Comparison of ENCODE assay signal across 20 cellular contexts in the genomic region with DNA sequence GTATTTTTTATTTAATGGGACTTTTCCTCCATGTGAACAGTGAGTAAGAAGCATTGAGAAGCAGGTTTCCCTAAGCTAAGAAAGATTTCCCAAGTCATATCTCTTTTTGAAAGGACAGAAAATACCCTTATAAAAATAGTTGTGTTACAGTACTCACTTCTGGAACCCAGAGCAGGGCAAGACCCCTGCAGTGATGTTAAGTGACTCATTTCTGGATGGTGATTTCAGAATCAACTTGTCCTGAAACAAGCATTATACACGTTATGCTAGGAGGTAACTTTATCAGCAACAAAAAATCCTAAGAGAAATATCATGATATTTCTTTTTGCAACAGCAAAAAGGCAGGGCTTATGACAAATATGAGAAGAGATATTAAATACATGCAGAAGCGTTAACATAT.
DNase-seq lines count a peak whose midpoint lies in the region; ATAC-seq and TF ChIP-seq lines count a peak whose summit lies in the region.
"Had no signal": no experiment of that assay in that cellular context is flagged by ENCODE, and none has a peak within 500 bp of the region (broad histone marks: within the 10 kb centered on the region; RNA-seq: fewer than 3 reads in every experiment).

No MANE protein-coding gene starts in this region.

- POLR2A ChIA-PET in activated CD8-positive, alpha-beta T cell treated with anti-CD3 and anti-CD28 coated beads, Interleukin-2, amount 10 ng/mL, durations not matched to agents 7 days and 5 days (lab: Charles Lee) = no interaction called here

- no peaks in the 10 kb centered on the region for H3K79me2 ChIP-seq in OCI-LY3 (ENCODE audit: low read length)

- H4K20me1 ChIP-seq in OCI-LY3 (ENCODE audit: insufficient read depth, low read length) = no peaks in the 10 kb centered on the region

- H3K27me3 ChIP-seq in OCI-LY3 (ENCODE audit: low read depth, low read length) = no peaks in the 10 kb centered on the region
- H3K27me3 ChIP-seq: cardiac muscle cell, left lung had no signal

- H3K36me3 ChIP-seq in OCI-LY3 (replicated peaks; ENCODE audit: low read depth, low read length) = no peaks in the 10 kb centered on the region
- H3K36me3 ChIP-seq: cardiac muscle cell, left lung, prostate gland had no signal

- H3K27ac ChIP-seq in OCI-LY3 (ENCODE audit: low read length) = peak overlapping the region; percentile 18; the same call in 1 of the 2 replicates
- H3K27ac ChIP-seq: cardiac muscle cell, left lung, prostate gland had no signal

- no peak for DNase-seq in activated CD8-positive, alpha-beta memory T cell treated with anti-CD3 and anti-CD28 coated beads, Interleukin-2, amount 10 ng/mL, durations not matched to agents 7 days and 5 days
- no peak for DNase-seq in activated CD8-positive, alpha-beta T cell treated with anti-CD3 and anti-CD28 coated beads, Interleukin-2, amount 10 ng/mL, durations not matched to agents 7 days and 5 days
- no peak for DNase-seq in immature natural killer cell
- DNase-seq: activated CD4-positive, alpha-beta T cell treated with anti-CD3 and anti-CD28 coated beads for 1 hour; activated naive CD8-positive, alpha-beta T cell treated with anti-CD3 and anti-CD28 coated beads, Interleukin-2, amount 10 ng/mL, durations not matched to agents 7 days and 5 days; AML-193; effector memory CD4-positive, alpha-beta T cell; H9; left lung; naive thymus-derived CD4-positive, alpha-beta T cell; NCI-H187; NCI-H524 treated with DMSO at 0.1 percent for 48 hours; T-cell had no signal

- no peak overlapping the region for H3K27ac Mint-ChIP-seq in activated CD8-positive, alpha-beta memory T cell treated with anti-CD3 and anti-CD28 coated beads, Interleukin-2, amount 10 ng/mL, durations not matched to agents 7 days and 5 days
- no peak overlapping the region for H3K27ac Mint-ChIP-seq in activated CD8-positive, alpha-beta T cell treated with anti-CD3 and anti-CD28 coated beads, Interleukin-2, amount 10 ng/mL, durations not matched to agents 7 days and 5 days
- H3K27ac Mint-ChIP-seq in immature natural killer cell = no peak overlapping the region
- H3K27ac Mint-ChIP-seq: activated naive CD8-positive, alpha-beta T cell treated with anti-CD3 and anti-CD28 coated beads, Interleukin-2, amount 10 ng/mL, durations not matched to agents 7 days and 5 days; H9; naive thymus-derived CD4-positive, alpha-beta T cell; T-cell had no signal

- H3K4me2 ChIP-seq in OCI-LY3 (ENCODE audit: low read length) = peak overlapping the region; percentile 54

- H2AFZ ChIP-seq in OCI-LY3 (ENCODE audit: low read depth, low read length) = no peak overlapping the region

- peaks cover 15% of the 10 kb centered on the region for H3K4me1 ChIP-seq in OCI-LY3 (ENCODE audit: low read length)
- H3K4me1 ChIP-seq: left lung, prostate gland had no signal

- peak overlapping the region; percentile 24; the same call in 1 of the 2 replicates for H3K4me3 ChIP-seq in OCI-LY3 (ENCODE audit: low read length)
- H3K4me3 ChIP-seq: cardiac muscle cell, left lung, prostate gland had no signal

- H3K4me3 Mint-ChIP-seq in activated CD8-positive, alpha-beta memory T cell treated with anti-CD3 and anti-CD28 coated beads, Interleukin-2, amount 10 ng/mL, durations not matched to agents 7 days and 5 days = no peak overlapping the region
- H3K4me3 Mint-ChIP-seq in activated CD8-positive, alpha-beta T cell treated with anti-CD3 and anti-CD28 coated beads, Interleukin-2, amount 10 ng/mL, durations not matched to agents 7 days and 5 days = no peak overlapping the region
- no peak overlapping the region for H3K4me3 Mint-ChIP-seq in immature natural killer cell
- H3K4me3 Mint-ChIP-seq: activated naive CD8-positive, alpha-beta T cell treated with anti-CD3 and anti-CD28 coated beads, Interleukin-2, amount 10 ng/mL, durations not matched to agents 7 days and 5 days; H9; naive thymus-derived CD4-positive, alpha-beta T cell; T-cell had no signal

- ATAC-seq in GM18517 (IDR thresholded peaks at IDR 0.05; ENCODE audit: unreplicated experiment) (peak; percentile 72), GM21390 (IDR thresholded peaks at IDR 0.05; ENCODE audit: unreplicated experiment) (peak; percentile 71), HG02938 (IDR thresholded peaks at IDR 0.05; ENCODE audit: unreplicated experiment) (peak; percentile 65), HG02973 (IDR thresholded peaks at IDR 0.05; ENCODE audit: unreplicated experiment) (no peak)
- no peak for ATAC-seq in activated CD8-positive, alpha-beta memory T cell treated with anti-CD3 and anti-CD28 coated beads, Interleukin-2, amount 10 ng/mL, durations not matched to agents 7 days and 5 days
- ATAC-seq in activated CD8-positive, alpha-beta T cell treated with anti-CD3 and anti-CD28 coated beads, Interleukin-2, amount 10 ng/mL, durations not matched to agents 7 days and 5 days = no peak
- ATAC-seq: left lung; naive thymus-derived CD4-positive, alpha-beta T cell; T-cell had no signal

- no peak for TF ChIP-seq CTCF in OCI-LY3 (IDR thresholded peaks at IDR 0.05; ENCODE audit: low read depth, low read length)

- H3K9ac ChIP-seq in OCI-LY3 (ENCODE audit: low read length) = 0 out of 2 replicates have a peak overlapping the region, but pooled peaks have one; percentile 3

- H3K27me3 Mint-ChIP-seq in activated CD8-positive, alpha-beta memory T cell treated with anti-CD3 and anti-CD28 coated beads, Interleukin-2, amount 10 ng/mL, durations not matched to agents 7 days and 5 days = no peaks in the 10 kb centered on the region
- H3K27me3 Mint-ChIP-seq in activated CD8-positive, alpha-beta T cell treated with anti-CD3 and anti-CD28 coated beads, Interleukin-2, amount 10 ng/mL, durations not matched to agents 7 days and 5 days (ENCODE audit: low read depth) = no peaks in the 10 kb centered on the region
- H3K27me3 Mint-ChIP-seq in immature natural killer cell (ENCODE audit: low read depth in 3 of 3) = no peaks in the 10 kb centered on the region
- H3K27me3 Mint-ChIP-seq: activated naive CD8-positive, alpha-beta T cell treated with anti-CD3 and anti-CD28 coated beads, Interleukin-2, amount 10 ng/mL, durations not matched to agents 7 days and 5 days; naive thymus-derived CD4-positive, alpha-beta T cell; T-cell had no signal

- H3K9me3 Mint-ChIP-seq in activated CD8-positive, alpha-beta memory T cell treated with anti-CD3 and anti-CD28 coated beads, Interleukin-2, amount 10 ng/mL, durations not matched to agents 7 days and 5 days (ENCODE audit: low read depth) = peaks cover 1% of the 10 kb centered on the region
- H3K9me3 Mint-ChIP-seq in activated CD8-positive, alpha-beta T cell treated with anti-CD3 and anti-CD28 coated beads, Interleukin-2, amount 10 ng/mL, durations not matched to agents 7 days and 5 days (ENCODE audit: insufficient read depth) = peaks cover 5% of the 10 kb centered on the region
- H3K9me3 Mint-ChIP-seq in immature natural killer cell = peaks cover 10 to 64% (median 23%) of the 10 kb centered on the region in 6 donors
- H3K9me3 Mint-ChIP-seq: H9 had no signal

- no peaks in the 10 kb centered on the region for H3K36me3 Mint-ChIP-seq in activated CD8-positive, alpha-beta memory T cell treated with anti-CD3 and anti-CD28 coated beads, Interleukin-2, amount 10 ng/mL, durations not matched to agents 7 days and 5 days
- no peaks in the 10 kb centered on the region for H3K36me3 Mint-ChIP-seq in activated CD8-positive, alpha-beta T cell treated with anti-CD3 and anti-CD28 coated beads, Interleukin-2, amount 10 ng/mL, durations not matched to agents 7 days and 5 days (ENCODE audit: low read depth)
- H3K36me3 Mint-ChIP-seq in immature natural killer cell = no peaks in the 10 kb centered on the region
- H3K36me3 Mint-ChIP-seq: activated naive CD8-positive, alpha-beta T cell treated with anti-CD3 and anti-CD28 coated beads, Interleukin-2, amount 10 ng/mL, durations not matched to agents 7 days and 5 days; naive thymus-derived CD4-positive, alpha-beta T cell; T-cell had no signal

- no peaks in the 10 kb centered on the region for H3K4me1 Mint-ChIP-seq in activated CD8-positive, alpha-beta memory T cell treated with anti-CD3 and anti-CD28 coated beads, Interleukin-2, amount 10 ng/mL, durations not matched to agents 7 days and 5 days
- H3K4me1 Mint-ChIP-seq in activated CD8-positive, alpha-beta T cell treated with anti-CD3 and anti-CD28 coated beads, Interleukin-2, amount 10 ng/mL, durations not matched to agents 7 days and 5 days (ENCODE audit: low read depth) = no peaks in the 10 kb centered on the region
- no peaks in the 10 kb centered on the region for H3K4me1 Mint-ChIP-seq in immature natural killer cell
- H3K4me1 Mint-ChIP-seq: activated naive CD8-positive, alpha-beta T cell treated with anti-CD3 and anti-CD28 coated beads, Interleukin-2, amount 10 ng/mL, durations not matched to agents 7 days and 5 days; naive thymus-derived CD4-positive, alpha-beta T cell; T-cell had no signal

- H3K9me3 ChIP-seq in OCI-LY3 (ENCODE audit: insufficient read depth, low read length) = no peaks in the 10 kb centered on the region
- H3K9me3 ChIP-seq: left lung, prostate gland had no signal

- CTCF ChIA-PET in activated CD8-positive, alpha-beta memory T cell treated with anti-CD3 and anti-CD28 coated beads, Interleukin-2, amount 10 ng/mL, durations not matched to agents 7 days and 5 days (lab: Charles Lee) = no interaction called here
- CTCF ChIA-PET in activated CD8-positive, alpha-beta T cell treated with anti-CD3 and anti-CD28 coated beads, Interleukin-2, amount 10 ng/mL, durations not matched to agents 7 days and 5 days (lab: Charles Lee) = no interaction called here

Comparison
In these comparisons a context has a peak if more than half of its experiments do, and no peak if none do; other contexts are left out.
1. ATAC-seq: peak in GM18517 (single experiment), GM21390 (single experiment) and HG02938 (single experiment); none in activated CD8-positive, alpha-beta memory T cell treated with anti-CD3 and anti-CD28 coated beads, Interleukin-2, amount 10 ng/mL, durations not matched to agents 7 days and 5 days (single experiment), activated CD8-positive, alpha-beta T cell treated with anti-CD3 and anti-CD28 coated beads, Interleukin-2, amount 10 ng/mL, durations not matched to agents 7 days and 5 days (single experiment) and HG02973 (single experiment).